ENCODE assay signal across 1 cellular context in genomic region chr3:121660356-121661171, GRCh38.
TF ChIP-seq lines count a peak whose summit lies in the region.

TSS of gene HCLS1 (minus strand) at chr3:121660903. CDS start at chr3:121658347, 2,556 bp downstream.

TF ChIP-seq in GM12878, 131 proteins besides CTCF, POLR2A, EP300 and RAD21 (continued from another document):
- TF ChIP-seq TAF1 (IDR thresholded peaks at IDR 0.05; ENCODE audit: borderline replicate concordance, low read depth, low read length), result peak; percentile 99
- TF ChIP-seq MTA3 (IDR thresholded peaks at IDR 0.05; ENCODE audit: borderline replicate concordance, low read length), result peak; percentile 71; the same call in 1 of the 2 replicates
- TF ChIP-seq ZSCAN29 (IDR thresholded peaks at IDR 0.05), result peak; percentile 88
- no peak for TF ChIP-seq ATF3 (IDR thresholded peaks at IDR 0.05; ENCODE audit: borderline replicate concordance, extremely low read depth, low read depth, low read length)
- TF ChIP-seq ETV6 (conservative IDR thresholded peaks at IDR 0.05 in 1 of 2, IDR thresholded peaks at IDR 0.05 in 1 of 2; ENCODE audit: borderline replicate concordance in 1 of 2, low read depth in 1 of 2), result peak in 1 of 2 experiments; percentile 84; a peak in 2 of 4 replicates
- TF ChIP-seq FOS (IDR thresholded peaks at IDR 0.05; ENCODE audit: borderline replicate concordance, extremely low read depth, insufficient read length), result no peak
- TF ChIP-seq GABPA (IDR thresholded peaks at IDR 0.05; ENCODE audit: low read depth), result peak; percentile 85
- no peak for TF ChIP-seq STAT3 (IDR thresholded peaks at IDR 0.05; ENCODE audit: low read depth, low read length)
- TF ChIP-seq MEF2A (IDR thresholded peaks at IDR 0.05; ENCODE audit: insufficient read depth, low read depth, low read length), result no peak
